In the genomic region with DNA sequence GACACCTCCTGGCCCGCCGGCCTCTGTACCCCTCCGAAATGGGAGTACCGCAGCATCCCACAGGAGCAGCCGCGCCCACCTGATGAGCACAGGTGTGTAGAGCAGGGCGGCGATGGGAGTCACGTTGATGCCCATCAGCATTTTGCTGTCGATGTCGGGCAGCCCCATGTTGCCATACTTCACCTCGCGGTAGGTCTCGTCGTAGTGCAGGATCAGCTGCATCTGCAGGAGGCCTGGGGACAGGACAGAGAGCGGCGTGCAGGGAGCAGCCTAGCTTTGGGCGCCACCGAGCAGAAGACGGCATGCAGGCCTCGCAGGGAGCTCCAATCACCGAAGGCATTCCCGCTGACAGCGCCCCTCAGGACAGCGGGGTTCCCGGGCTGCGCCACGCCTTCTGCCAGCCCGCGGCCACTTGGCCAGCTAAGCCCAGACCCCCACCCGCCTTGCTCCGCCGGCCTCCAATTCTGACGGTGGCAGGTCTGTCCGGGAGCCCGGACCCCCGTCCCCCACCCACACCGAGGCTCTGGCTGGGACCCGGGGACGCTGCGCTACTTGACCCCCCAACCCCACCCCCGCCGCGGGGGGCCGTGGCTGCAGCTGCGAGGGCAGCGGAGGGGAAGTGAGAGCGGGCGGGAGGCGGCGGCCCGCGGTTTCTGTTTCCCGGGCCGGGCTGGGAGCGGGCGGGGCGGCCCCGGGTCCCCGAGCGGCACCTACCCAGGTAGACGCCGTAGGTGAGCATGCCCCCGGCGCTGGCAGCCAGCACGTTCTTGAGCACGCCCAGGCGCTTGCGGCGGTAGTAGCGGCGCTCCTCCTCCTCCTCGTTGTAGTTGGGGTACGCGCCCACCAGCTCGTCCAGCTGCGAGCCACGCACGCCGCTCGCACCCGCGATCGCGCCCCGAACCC, we compare ENCODE assay signal across 8 cellular contexts. TPM values are rescaled to one million over a fixed set of nuclear protein-coding genes. Genes with fewer than 3 reads are reported as not detected.
A peak's percentile ranks its signal among the peaks of the same experiment; 100 is the strongest.
DNase-seq lines count a peak whose midpoint lies in the region; ATAC-seq and TF ChIP-seq lines count a peak whose summit lies in the region.

No MANE protein-coding gene starts in this region.

- H3K9ac ChIP-seq in MM.1S (ENCODE audit: low read length) = peak overlapping the region; percentile 82

- H3K27me3 Mint-ChIP-seq in CD4-positive, CD25-positive, alpha-beta regulatory T cell = peaks cover 4% of the 10 kb centered on the region
- H3K27me3 Mint-ChIP-seq in activated CD4-positive, alpha-beta T cell treated with anti-CD3 and anti-CD28 coated beads, Interleukin-2, amount 10 ng/mL, durations not matched to agents 24 days and 14 days = peaks cover 2% of the 10 kb centered on the region
- no peaks in the 10 kb centered on the region for H3K27me3 Mint-ChIP-seq in naive thymus-derived CD4-positive, alpha-beta T cell

- no peaks in the 10 kb centered on the region for H3K27me3 ChIP-seq in CD4-positive, CD25-positive, alpha-beta regulatory T cell (ENCODE audit: control insufficient read depth, insufficient read depth, low read length)
- H3K27me3 ChIP-seq in MM.1S (replicated peaks; ENCODE audit: insufficient read depth, low read length) (no peaks in the 10 kb centered on the region), thymus (ENCODE audit: control insufficient read depth, insufficient read depth) (peaks cover 23% of the 10 kb centered on the region)
- H3K27me3 ChIP-seq in naive thymus-derived CD4-positive, alpha-beta T cell (ENCODE audit: control insufficient read depth in 2 of 2, insufficient read depth in 2 of 2, low read length in 2 of 2) = no peaks in the 10 kb centered on the region

- H3K4me1 Mint-ChIP-seq in CD4-positive, CD25-positive, alpha-beta regulatory T cell = peaks cover 0 to 24% (median 10%) of the 10 kb centered on the region in 4 donors
- peaks cover 22% of the 10 kb centered on the region for H3K4me1 Mint-ChIP-seq in activated CD4-positive, alpha-beta T cell treated with anti-CD3 and anti-CD28 coated beads, Interleukin-2, amount 10 ng/mL, durations not matched to agents 24 days and 14 days
- peaks cover 7 to 31% (median 24%) of the 10 kb centered on the region in 7 donors for H3K4me1 Mint-ChIP-seq in naive thymus-derived CD4-positive, alpha-beta T cell

- H3K36me3 ChIP-seq in CD4-positive, CD25-positive, alpha-beta regulatory T cell (ENCODE audit: control insufficient read depth, insufficient read depth, low read length) = no peaks in the 10 kb centered on the region
- H3K36me3 ChIP-seq in MM.1S (replicated peaks; ENCODE audit: insufficient read depth, low read length) = no peaks in the 10 kb centered on the region
- no peaks in the 10 kb centered on the region for H3K36me3 ChIP-seq in naive thymus-derived CD4-positive, alpha-beta T cell (ENCODE audit: control insufficient read depth in 2 of 3, insufficient read depth in 3 of 3, low read length in 3 of 3)
- H3K36me3 ChIP-seq in thymus (ENCODE audit: control insufficient read depth, insufficient read depth) = no peaks in the 10 kb centered on the region

- peak overlapping the region; percentile 63 for H3K27ac ChIP-seq in CD4-positive, CD25-positive, alpha-beta regulatory T cell (ENCODE audit: insufficient read depth, low read length, poor library complexity, severe bottlenecking)
- H3K27ac ChIP-seq in MM.1S (ENCODE audit: low read length) (peak overlapping the region; percentile 89), thymus (ENCODE audit: low read depth) (peak overlapping the region; percentile 48)
- peak overlapping the region; percentile 66 for H3K27ac ChIP-seq in naive thymus-derived CD4-positive, alpha-beta T cell (ENCODE audit: low read depth, low read length)

- no peaks in the 10 kb centered on the region for H3K9me3 Mint-ChIP-seq in CD4-positive, CD25-positive, alpha-beta regulatory T cell
- H3K9me3 Mint-ChIP-seq in activated CD4-positive, alpha-beta T cell treated with anti-CD3 and anti-CD28 coated beads, Interleukin-2, amount 10 ng/mL, durations not matched to agents 24 days and 14 days = no peaks in the 10 kb centered on the region
- H3K9me3 Mint-ChIP-seq in naive thymus-derived CD4-positive, alpha-beta T cell = peaks cover 0 to 1% (median 0%) of the 10 kb centered on the region in 11 donors

- H3K36me3 Mint-ChIP-seq in CD4-positive, CD25-positive, alpha-beta regulatory T cell = no peaks in the 10 kb centered on the region
- H3K36me3 Mint-ChIP-seq in activated CD4-positive, alpha-beta T cell treated with anti-CD3 and anti-CD28 coated beads, Interleukin-2, amount 10 ng/mL, durations not matched to agents 24 days and 14 days (ENCODE audit: low read depth) = peaks cover 3% of the 10 kb centered on the region
- peaks cover 0 to 1% (median 0%) of the 10 kb centered on the region in 5 donors for H3K36me3 Mint-ChIP-seq in naive thymus-derived CD4-positive, alpha-beta T cell

- intact Hi-C loops in activated CD4-positive, alpha-beta T cell treated with anti-CD3 and anti-CD28 coated beads, Interleukin-2, amount 10 ng/mL, durations not matched to agents 24 days and 14 days (cut with micrococcal nuclease) = no loop called here
- intact Hi-C loops in naive thymus-derived CD4-positive, alpha-beta T cell (cut with micrococcal nuclease) = loop anchor here (1.0 to 10.0 kb wide), 4 partner anchors 27 to 272 kb away; a partner anchor contains a TSS

- peak overlapping the region; percentile 72 to 84 (median 80) for H3K4me3 Mint-ChIP-seq in CD4-positive, CD25-positive, alpha-beta regulatory T cell
- H3K4me3 Mint-ChIP-seq in activated CD4-positive, alpha-beta T cell treated with anti-CD3 and anti-CD28 coated beads, Interleukin-2, amount 10 ng/mL, durations not matched to agents 24 days and 14 days = peak overlapping the region; percentile 89
- peak overlapping the region; percentile 78 to 91 (median 84) for H3K4me3 Mint-ChIP-seq in naive thymus-derived CD4-positive, alpha-beta T cell

- ATAC-seq in CD4-positive, CD25-positive, alpha-beta regulatory T cell (ENCODE audit: low read depth in 2 of 2) = peak; percentile 76
- peak; percentile 38 for ATAC-seq in GM21528 (IDR thresholded peaks at IDR 0.05; ENCODE audit: low FRiP score, unreplicated experiment)
- peak; percentile 81 for ATAC-seq in naive thymus-derived CD4-positive, alpha-beta T cell
- ATAC-seq in GM18873 (IDR thresholded peaks at IDR 0.05; ENCODE audit: low FRiP score, unreplicated experiment) = no peak

- CTCF ChIA-PET in naive thymus-derived CD4-positive, alpha-beta T cell (lab: Charles Lee) = interaction anchor here (0.7 to 1.4 kb wide), 2 partner anchors 48 to 898 kb away, joined by 4 to 7 read pairs; no protein-coding TSS in a partner anchor

- H3K4me2 ChIP-seq in MM.1S (ENCODE audit: low read depth, low read length) = peak overlapping the region; percentile 76

- no peaks in the 10 kb centered on the region for H3K9me2 ChIP-seq in MM.1S (replicated peaks; ENCODE audit: insufficient read depth, low read length)

- TF ChIP-seq CTCF in MM.1S (IDR thresholded peaks at IDR 0.05; ENCODE audit: low read length) = no peak

- no peak overlapping the region for H3K4me3 ChIP-seq in CD4-positive, CD25-positive, alpha-beta regulatory T cell (ENCODE audit: low read depth, low read length)
- peak overlapping the region; percentile 86 for H3K4me3 ChIP-seq in MM.1S (ENCODE audit: low read length)
- H3K4me3 ChIP-seq in naive thymus-derived CD4-positive, alpha-beta T cell (ENCODE audit: low read length) = peak overlapping the region; percentile 13
- H3K4me3 ChIP-seq in thymus (ENCODE audit: low read length) = peak overlapping the region; percentile 60

- H4K20me1 ChIP-seq in MM.1S (ENCODE audit: insufficient read depth, low read length) = no peaks in the 10 kb centered on the region

- peak overlapping the region in 2 of 3 donors; percentile 34 to 86 for H3K27ac Mint-ChIP-seq in CD4-positive, CD25-positive, alpha-beta regulatory T cell
- peak overlapping the region; percentile 75 for H3K27ac Mint-ChIP-seq in activated CD4-positive, alpha-beta T cell treated with anti-CD3 and anti-CD28 coated beads, Interleukin-2, amount 10 ng/mL, durations not matched to agents 24 days and 14 days
- H3K27ac Mint-ChIP-seq in naive thymus-derived CD4-positive, alpha-beta T cell = peak overlapping the region; percentile 74 to 89 (median 80)

- peaks cover 45% of the 10 kb centered on the region for H3K79me2 ChIP-seq in MM.1S (ENCODE audit: low read length)

- WGBS in thymus = 13% methylated on average over 86 of the region's 86 CpGs

- H3K4me1 ChIP-seq in CD4-positive, CD25-positive, alpha-beta regulatory T cell (ENCODE audit: control insufficient read depth, insufficient read depth, low read length, poor library complexity, severe bottlenecking) = peaks cover 18% of the 10 kb centered on the region
- H3K4me1 ChIP-seq in MM.1S (ENCODE audit: low read length) (peaks cover 48% of the 10 kb centered on the region), thymus (ENCODE audit: control insufficient read depth, insufficient read depth, low read length) (peaks cover 11% of the 10 kb centered on the region)
- H3K4me1 ChIP-seq in naive thymus-derived CD4-positive, alpha-beta T cell (ENCODE audit: control insufficient read depth in 2 of 2, insufficient read depth in 2 of 2, low read length in 2 of 2) = peaks cover 6 to 11% of the 10 kb centered on the region in 2 donors

- peaks cover 47% of the 10 kb centered on the region for H3F3A ChIP-seq in MM.1S (ENCODE audit: insufficient read depth, low read length)

- peak; percentile 40 to 64 (median 63) for DNase-seq in CD4-positive, CD25-positive, alpha-beta regulatory T cell
- DNase-seq in MM.1S = peak; percentile 77
- peak; percentile 83 for DNase-seq in activated CD4-positive, alpha-beta T cell treated with anti-CD3 and anti-CD28 coated beads, Interleukin-2, amount 10 ng/mL, durations not matched to agents 24 days and 14 days
- DNase-seq in effector CD8-positive, alpha-beta T cell (lab: John Stamatoyannopoulos, UW) = peak; percentile 37
- DNase-seq in naive thymus-derived CD4-positive, alpha-beta T cell = peak; percentile 44 to 72 (median 64)

- no peak overlapping the region for H2AFZ ChIP-seq in MM.1S (ENCODE audit: low read length)

- H3K9me3 ChIP-seq in CD4-positive, CD25-positive, alpha-beta regulatory T cell (ENCODE audit: control insufficient read depth in 2 of 2, low read length in 2 of 2) = no peaks in the 10 kb centered on the region
- H3K9me3 ChIP-seq in MM.1S (replicated peaks; ENCODE audit: insufficient read depth, low read length) = no peaks in the 10 kb centered on the region
- H3K9me3 ChIP-seq in naive thymus-derived CD4-positive, alpha-beta T cell (ENCODE audit: control insufficient read depth in 2 of 3, low read length in 3 of 3) = no peaks in the 10 kb centered on the region
- H3K9me3 ChIP-seq in thymus (ENCODE audit: control insufficient read depth) = no peaks in the 10 kb centered on the region

- POLR2A ChIA-PET in naive thymus-derived CD4-positive, alpha-beta T cell (lab: Charles Lee) = interaction anchor here (0.7 to 1.5 kb wide), 3 partner anchors 9 to 36 kb away, joined by 3 to 5 read pairs (median 3); a partner anchor contains a TSS

RNA-seq across cellular contexts. Expression of a gene that starts 0.7 kb away (rescaled TPM):
- 19.0 TPM for total RNA-seq in CD4-positive, CD25-positive, alpha-beta regulatory T cell
- 10 to 100 TPM; 12.8 to 16.0 (median 13.9) TPM for polyA plus RNA-seq in CD4-positive, CD25-positive, alpha-beta regulatory T cell
- total RNA-seq in activated CD4-positive, alpha-beta T cell treated with anti-CD3 and anti-CD28 coated beads, Interleukin-2, amount 10 ng/mL, durations not matched to agents 24 days and 14 days = 13.8 and 15.6 TPM in 2 replicates
- total RNA-seq in naive thymus-derived CD4-positive, alpha-beta T cell = 10 to 100 TPM; 10.1 to 76.3 (median 21.1) TPM
- polyA plus RNA-seq in naive thymus-derived CD4-positive, alpha-beta T cell = 10 to 100 TPM in 1 of 2 donors, 1 to 10 TPM in 1; 4.3 to 12.7 TPM
- 30.8 TPM for polyA plus RNA-seq in thymus

RNA-seq across cellular contexts. Expression of a gene that starts 6.9 kb away (rescaled TPM):
- total RNA-seq in CD4-positive, CD25-positive, alpha-beta regulatory T cell = not detected
- polyA plus RNA-seq in CD4-positive, CD25-positive, alpha-beta regulatory T cell = not detected
- total RNA-seq in activated CD4-positive, alpha-beta T cell treated with anti-CD3 and anti-CD28 coated beads, Interleukin-2, amount 10 ng/mL, durations not matched to agents 24 days and 14 days = not detected in 2 replicates
- total RNA-seq in naive thymus-derived CD4-positive, alpha-beta T cell = 10 to 100 TPM in 1 of 5 experiments, 1 to 10 TPM in 1, under 1 TPM in 2, not detected in 1; 0.57 to 29.5 (median 1.9) TPM
- polyA plus RNA-seq in naive thymus-derived CD4-positive, alpha-beta T cell = under 1 TPM in 1 of 2 donors, not detected in 1; 0.05 TPM
- polyA plus RNA-seq in thymus = 3.9 TPM

RNA-seq across cellular contexts. Expression of a gene that starts 27.3 kb away (rescaled TPM):
- 66.6 TPM for total RNA-seq in CD4-positive, CD25-positive, alpha-beta regulatory T cell
- 100 to 1,000 TPM; 142 to 166 (median 152) TPM for polyA plus RNA-seq in CD4-positive, CD25-positive, alpha-beta regulatory T cell
- 153 and 159 TPM in 2 replicates for total RNA-seq in activated CD4-positive, alpha-beta T cell treated with anti-CD3 and anti-CD28 coated beads, Interleukin-2, amount 10 ng/mL, durations not matched to agents 24 days and 14 days
- total RNA-seq in naive thymus-derived CD4-positive, alpha-beta T cell = 100 to 1,000 TPM in 1 of 5 experiments, 10 to 100 TPM in 4; 67.1 to 126 (median 80.1) TPM
- 100 to 1,000 TPM; 172 to 197 TPM for polyA plus RNA-seq in naive thymus-derived CD4-positive, alpha-beta T cell
- polyA plus RNA-seq in thymus = 84.1 TPM

RNA-seq across cellular contexts. Expression of a gene that starts 35.6 kb away (rescaled TPM):
- 290 TPM for total RNA-seq in CD4-positive, CD25-positive, alpha-beta regulatory T cell
- 10 to 100 TPM; 33.3 to 63.2 (median 46.2) TPM for polyA plus RNA-seq in CD4-positive, CD25-positive, alpha-beta regulatory T cell
- 141 and 149 TPM in 2 replicates for total RNA-seq in activated CD4-positive, alpha-beta T cell treated with anti-CD3 and anti-CD28 coated beads, Interleukin-2, amount 10 ng/mL, durations not matched to agents 24 days and 14 days
- total RNA-seq in naive thymus-derived CD4-positive, alpha-beta T cell = 100 to 1,000 TPM; 164 to 381 (median 194) TPM
- 10 to 100 TPM; 27.3 to 39.0 TPM for polyA plus RNA-seq in naive thymus-derived CD4-positive, alpha-beta T cell
- 236 TPM for polyA plus RNA-seq in thymus
